ENCODE assay signal across 28 cellular contexts in the genomic region with DNA sequence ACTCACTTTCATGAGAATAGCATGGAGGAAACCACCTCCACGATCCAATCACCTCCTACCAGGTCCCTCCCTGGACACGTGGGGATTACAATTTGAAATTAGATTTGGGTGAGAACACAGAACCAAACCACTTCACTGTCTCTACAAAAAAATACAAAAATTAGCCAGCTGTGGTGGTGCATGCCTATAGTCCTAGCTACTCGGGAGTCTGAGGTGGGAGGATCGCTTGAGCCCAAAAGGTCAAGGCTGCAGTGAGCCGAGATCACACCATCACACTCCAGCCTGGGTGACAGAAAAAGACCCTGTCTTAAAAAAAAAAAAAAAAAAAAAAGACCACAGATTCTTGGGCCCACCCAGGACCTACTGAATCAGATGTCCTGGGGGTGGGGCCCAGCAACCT.
"Had no signal": no experiment of that assay in that cellular context is flagged by ENCODE, and none has a peak within 500 bp of the region (broad histone marks: within the 10 kb centered on the region; RNA-seq: fewer than 3 reads in every experiment).

No MANE protein-coding gene starts in this region.

- H3K9me3 Mint-ChIP-seq: stimulated activated effector memory CD8-positive, alpha-beta T cell treated with anti-CD3 and anti-CD28 coated beads, Interleukin-12 subunit alpha, Interleukin-12 subunit beta, amount 100 ng/mL, for 72 hours; stimulated activated memory B cell treated with anti-CD40 and anti-IgM and Interleukin-4, amounts not matched to agents 10 μg/mL and 1 μg/mL and 100 μg/mL, for 72 hours; stimulated activated naive B cell treated with anti-CD40 and anti-IgM and Interleukin-4, amounts not matched to agents 10 μg/mL and 1 μg/mL and 100 μg/mL, for 72 hours; stimulated activated naive CD8-positive, alpha-beta T cell treated with anti-CD3 and anti-CD28 coated beads, Interleukin-15, amount 100 ng/mL, for 72 hours; stimulated activated naive CD8-positive, alpha-beta T cell treated with anti-CD3 and anti-CD28 coated beads, Interleukin-15, Interleukin-2, amounts not matched to agents 100 ng/mL and 50 ng/mL, for 24 hours; type B pancreatic cell had no signal

- H3K9me3 ChIP-seq: suprapubic skin, testis, thoracic aorta, thyroid gland, tibial artery, tibial nerve, transverse colon, upper lobe of left lung, upper lobe of right lung, uterus, vagina had no signal

- ATAC-seq: stimulated activated effector memory CD8-positive, alpha-beta T cell treated with anti-CD3 and anti-CD28 coated beads, Interleukin-12 subunit alpha, Interleukin-12 subunit beta, amount 100 ng/mL, for 72 hours; stimulated activated memory B cell treated with anti-CD40 and anti-IgM and Interleukin-4, amounts not matched to agents 10 μg/mL and 1 μg/mL and 100 μg/mL, for 72 hours; stimulated activated naive B cell treated with anti-CD40 and anti-IgM and Interleukin-4, amounts not matched to agents 10 μg/mL and 1 μg/mL and 100 μg/mL, for 72 hours; stimulated activated naive CD8-positive, alpha-beta T cell treated with anti-CD3 and anti-CD28 coated beads, Interleukin-15, amount 100 ng/mL, for 72 hours; stimulated activated naive CD8-positive, alpha-beta T cell treated with anti-CD3 and anti-CD28 coated beads, Interleukin-15, Interleukin-2, amounts not matched to agents 100 U/mL and 50 U/mL, for 24 hours; upper lobe of right lung had no signal

- H3K4me3 Mint-ChIP-seq: stimulated activated effector memory CD8-positive, alpha-beta T cell treated with anti-CD3 and anti-CD28 coated beads, Interleukin-12 subunit alpha, Interleukin-12 subunit beta, amount 100 ng/mL, for 72 hours; stimulated activated memory B cell treated with anti-CD40 and anti-IgM and Interleukin-4, amounts not matched to agents 10 μg/mL and 1 μg/mL and 100 μg/mL, for 72 hours; stimulated activated naive B cell treated with anti-CD40 and anti-IgM and Interleukin-4, amounts not matched to agents 10 μg/mL and 1 μg/mL and 100 μg/mL, for 72 hours; stimulated activated naive CD8-positive, alpha-beta T cell treated with anti-CD3 and anti-CD28 coated beads, Interleukin-15, amount 100 ng/mL, for 72 hours; stimulated activated naive CD8-positive, alpha-beta T cell treated with anti-CD3 and anti-CD28 coated beads, Interleukin-15, Interleukin-2, amounts not matched to agents 100 ng/mL and 50 ng/mL, for 24 hours; type B pancreatic cell had no signal

- H3K27ac ChIP-seq: stomach, suprapubic skin, testis, thoracic aorta, thyroid gland, tibial artery, tibial nerve, transverse colon, upper lobe of left lung, upper lobe of right lung, uterus, vagina had no signal

- H3K27me3 Mint-ChIP-seq: stimulated activated memory B cell treated with anti-CD40 and anti-IgM and Interleukin-4, amounts not matched to agents 10 μg/mL and 1 μg/mL and 100 μg/mL, for 72 hours; stimulated activated naive B cell treated with anti-CD40 and anti-IgM and Interleukin-4, amounts not matched to agents 10 μg/mL and 1 μg/mL and 100 μg/mL, for 72 hours; stimulated activated naive CD8-positive, alpha-beta T cell treated with anti-CD3 and anti-CD28 coated beads, Interleukin-15, amount 100 ng/mL, for 72 hours; stimulated activated naive CD8-positive, alpha-beta T cell treated with anti-CD3 and anti-CD28 coated beads, Interleukin-15, Interleukin-2, amounts not matched to agents 100 ng/mL and 50 ng/mL, for 24 hours; type B pancreatic cell had no signal

- DNase-seq: stimulated activated CD4-positive, alpha-beta T cell treated with anti-CD3 and anti-CD28 coated beads, Interleukin-2, amount 100 ng/mL, for 48 hours; stimulated activated CD4-positive, alpha-beta T cell treated with anti-CD3 and anti-CD28 coated beads, Interleukin-4, amount 100 ng/mL, for 1 hour; stimulated activated CD4-positive, alpha-beta T cell treated with anti-CD3 and anti-CD28 coated beads, Interleukin-4, amount 100 ng/mL, for 24 hours; stimulated activated CD4-positive, alpha-beta T cell treated with anti-CD3 and anti-CD28 coated beads, Interleukin-4, amount 100 ng/mL, for 4 hours; stimulated activated CD8-positive, alpha-beta memory T cell treated with anti-CD3 and anti-CD28 coated beads, Interleukin-4, amount 100 ng/mL, for 48 hours; stimulated activated naive B cell treated with anti-CD40 and anti-IgM and Interleukin-4, amounts not matched to agents 10 μg/mL and 1 μg/mL and 100 μg/mL, for 72 hours; stimulated activated naive CD4-positive, alpha-beta T cell; stimulated activated naive CD4-positive, alpha-beta T cell treated with Interleukin-2 at 50 U/mL for 16 hours; stimulated activated naive CD8-positive, alpha-beta T cell treated with anti-CD3 and anti-CD28 coated beads, Interleukin-15, amount 100 ng/mL, for 72 hours; stimulated activated naive CD8-positive, alpha-beta T cell treated with anti-CD3 and anti-CD28 coated beads, Interleukin-15, Interleukin-2, amounts not matched to agents 100 U/mL and 50 U/mL, for 24 hours; stomach; substantia nigra; testis; thyroid gland; transverse colon; trophoblast cell; upper lobe of left lung; upper lobe of right lung; uterus had no signal

- H3K36me3 ChIP-seq: thoracic aorta, thyroid gland, transverse colon, upper lobe of right lung, uterus, vagina had no signal

- H3K4me1 ChIP-seq: stomach, suprapubic skin, testis, thyroid gland, tibial artery, tibial nerve, transverse colon, upper lobe of left lung, upper lobe of right lung, uterus, vagina had no signal

- H3K27ac Mint-ChIP-seq: stimulated activated effector memory CD8-positive, alpha-beta T cell treated with anti-CD3 and anti-CD28 coated beads, Interleukin-12 subunit alpha, Interleukin-12 subunit beta, amount 100 ng/mL, for 72 hours; stimulated activated memory B cell treated with anti-CD40 and anti-IgM and Interleukin-4, amounts not matched to agents 10 μg/mL and 1 μg/mL and 100 μg/mL, for 72 hours; stimulated activated naive B cell treated with anti-CD40 and anti-IgM and Interleukin-4, amounts not matched to agents 10 μg/mL and 1 μg/mL and 100 μg/mL, for 72 hours; stimulated activated naive CD8-positive, alpha-beta T cell treated with anti-CD3 and anti-CD28 coated beads, Interleukin-15, amount 100 ng/mL, for 72 hours; stimulated activated naive CD8-positive, alpha-beta T cell treated with anti-CD3 and anti-CD28 coated beads, Interleukin-15, Interleukin-2, amounts not matched to agents 100 ng/mL and 50 ng/mL, for 24 hours; type B pancreatic cell had no signal

- H3K27me3 ChIP-seq: stomach, suprapubic skin, testis, thyroid gland, tibial artery, tibial nerve, transverse colon, upper lobe of left lung, upper lobe of right lung, uterus, vagina had no signal

- H3K4me1 Mint-ChIP-seq: stimulated activated effector memory CD8-positive, alpha-beta T cell treated with anti-CD3 and anti-CD28 coated beads, Interleukin-12 subunit alpha, Interleukin-12 subunit beta, amount 100 ng/mL, for 72 hours; stimulated activated memory B cell treated with anti-CD40 and anti-IgM and Interleukin-4, amounts not matched to agents 10 μg/mL and 1 μg/mL and 100 μg/mL, for 72 hours; stimulated activated naive CD8-positive, alpha-beta T cell treated with anti-CD3 and anti-CD28 coated beads, Interleukin-15, amount 100 ng/mL, for 72 hours had no signal

- H3K4me3 ChIP-seq: stomach, suprapubic skin, testis, thoracic aorta, thyroid gland, tibial artery, tibial nerve, transverse colon, upper lobe of left lung, upper lobe of right lung, uterus, vagina had no signal
